ENCODE assay signal across 8 cellular contexts in genomic region chr11:44095506-44096359, GRCh38. TPM values are rescaled to one million over a fixed set of nuclear protein-coding genes. Genes with fewer than 3 reads are reported as not detected.
DNase-seq lines count a peak whose midpoint lies in the region; ATAC-seq and TF ChIP-seq lines count a peak whose summit lies in the region.

EXT2 (plus strand) TSS chr11:44095678; CDS start chr11:44107713, 12,035 bp downstream.

- peak; percentile 59 for DNase-seq in DMS53 treated with DMSO at 0.1 percent for 48 hours (lab: John Stamatoyannopoulos, UW; ENCODE audit: unreplicated experiment)
- peak; percentile 80 for DNase-seq in PC-3
- peak; percentile 91 for DNase-seq in activated T-cell treated with anti-CD3 and anti-CD28 coated beads, Interleukin-2, amount 50 U/mL, for 24 hours
- peak; percentile 83 for DNase-seq in myocyte (ENCODE audit: low read depth)
- DNase-seq in stimulated activated CD8-positive, alpha-beta memory T cell treated with anti-CD3 and anti-CD28 coated beads, Interleukin-7, amount 100 ng/mL, for 4 hours (ENCODE audit: low read depth in 2 of 2) = peak; percentile 75 to 78

- ATAC-seq in GM21576 (IDR thresholded peaks at IDR 0.05; ENCODE audit: unreplicated experiment) = peak; percentile 92
- peak; percentile 83 for ATAC-seq in PC-3
- ATAC-seq in esophagus mucosa = peak; percentile 92

- peak within 1 kb of the TSS; percentile 79 for H3K9ac ChIP-seq in PC-3 (ENCODE audit: low read length)

- no peaks in the 10 kb centered on the region for H3K36me3 ChIP-seq in PC-3 (ENCODE audit: low read depth, low read length)

- intact Hi-C loops in PC-3 (cut with micrococcal nuclease) = no loop called here

- H3K4me2 ChIP-seq in PC-3 (ENCODE audit: low read length) = peak within 1 kb of the TSS; percentile 99

- H3F3A ChIP-seq in PC-3 (ENCODE audit: low read length, unreplicated experiment) = no peaks in the 10 kb centered on the region

- no peaks in the 10 kb centered on the region for H3K27me3 Mint-ChIP-seq in activated T-cell treated with anti-CD3 and anti-CD28 coated beads, Interleukin-2, amount 50 U/mL, for 24 hours

- no TSS peak for BruUV-seq in PC-3 (replicated peaks; lab: Mats Ljungman, UMichigan)

- H3K4me1 Mint-ChIP-seq in activated T-cell treated with anti-CD3 and anti-CD28 coated beads, Interleukin-2, amount 50 U/mL, for 24 hours (ENCODE audit: low read depth) = peaks cover 31% of the 10 kb centered on the region

- H3K27me3 ChIP-seq in PC-3 (ENCODE audit: low read length) = 0 out of 2 replicates have a peak, but pooled peaks cover 4% of the 10 kb centered on the region

- TF ChIP-seq EP300 in Ishikawa (IDR thresholded peaks at IDR 0.05; ENCODE audit: borderline replicate concordance) = no peak

- H3K4me3 ChIP-seq in PC-3 (ENCODE audit: low read length) = peak within 1 kb of the TSS; percentile 99

- peak within 1 kb of the TSS; percentile 57 for H3K27ac ChIP-seq in PC-3 (ENCODE audit: low read length)

- H3K9me2 ChIP-seq in PC-3 (replicated peaks; ENCODE audit: low read length) = no peaks in the 10 kb centered on the region

- POLR2A ChIA-PET in PC-3 (lab: Charles Lee; ENCODE audit: unreplicated experiment) = no interaction called here

- H3K9me3 ChIP-seq in PC-3 (ENCODE audit: low read length) = no peaks in the 10 kb centered on the region

- peak within 1 kb of the TSS; percentile 90 for H2AFZ ChIP-seq in PC-3 (ENCODE audit: low read length)

- H3K4me3 Mint-ChIP-seq in activated T-cell treated with anti-CD3 and anti-CD28 coated beads, Interleukin-2, amount 50 U/mL, for 24 hours = peak within 1 kb of the TSS; percentile 83

- CTCF ChIA-PET in PC-3 (lab: Charles Lee) = interaction anchor here (0.5 to 0.6 kb wide), 3 partner anchors 112 to 784 kb away, joined by 3 to 9 read pairs (median 7); partner anchors contain the start of gene API5

- H3K27ac Mint-ChIP-seq in activated T-cell treated with anti-CD3 and anti-CD28 coated beads, Interleukin-2, amount 50 U/mL, for 24 hours = peak within 1 kb of the TSS; percentile 50

- TF ChIP-seq CTCF in PC-3 (conservative IDR thresholded peaks at IDR 0.05; ENCODE audit: low read depth, low read length) = peak; percentile 74

- peaks cover 10% of the 10 kb centered on the region; the same call in 1 of the 2 replicates for H4K20me1 ChIP-seq in PC-3 (ENCODE audit: low read length)

- peaks cover 41% of the 10 kb centered on the region for H3K79me2 ChIP-seq in PC-3 (ENCODE audit: low read length)

- H3K4me1 ChIP-seq in PC-3 (ENCODE audit: insufficient read depth, low read length) = peaks cover 16% of the 10 kb centered on the region

- peaks cover 6% of the 10 kb centered on the region for H3K36me3 Mint-ChIP-seq in activated T-cell treated with anti-CD3 and anti-CD28 coated beads, Interleukin-2, amount 50 U/mL, for 24 hours (ENCODE audit: low read depth)

- TF ChIP-seq RAD21 in Ishikawa (IDR thresholded peaks at IDR 0.05; ENCODE audit: low read depth) = no peak; the same call in 1 of the 2 replicates

- H3K9me3 Mint-ChIP-seq in activated T-cell treated with anti-CD3 and anti-CD28 coated beads, Interleukin-2, amount 50 U/mL, for 24 hours = no peaks in the 10 kb centered on the region

TF ChIP-seq in Ishikawa, 13 proteins besides CTCF, POLR2A, EP300 and RAD21:
- TF ChIP-seq CREB1 (IDR thresholded peaks at IDR 0.05; ENCODE audit: low read depth) = no peak
- TF ChIP-seq TAF1 (IDR thresholded peaks at IDR 0.05; ENCODE audit: low read depth) = peak; percentile 68

RNA-seq across cellular contexts. Expression of gene EXT2, which starts in this region (rescaled TPM):
- 74.2 and 77.0 TPM in 2 replicates for total RNA-seq in PC-3 (2014; rRNA removed)
- total RNA-seq in esophagus mucosa = 28.8 TPM
- 55.7 and 66.3 TPM in 2 replicates for total RNA-seq in myocyte
- 56.5 TPM for polyA plus RNA-seq in myocyte (2012)

Comparison
In these comparisons a context has a peak if more than half of its experiments do, and no peak if none do; other contexts are left out.
1. Peak in every context shown above with its lines: DNase-seq, ATAC-seq, H3K4me3 ChIP-seq and H3K27ac ChIP-seq.